1 cellular context compared by ENCODE assay signal in genomic region chr12:53483225-53483978, GRCh38.
TF ChIP-seq lines count a peak whose summit lies in the region.

No MANE protein-coding gene starts in this region.

TF ChIP-seq in GM23338, 12 proteins besides CTCF, POLR2A, EP300 and RAD21 (continued from another document):
- TF ChIP-seq ZNF331 (CRISPR knock-in tag; IDR thresholded peaks at IDR 0.05; ENCODE audit: low read depth) = no peak
